In the genomic region with DNA sequence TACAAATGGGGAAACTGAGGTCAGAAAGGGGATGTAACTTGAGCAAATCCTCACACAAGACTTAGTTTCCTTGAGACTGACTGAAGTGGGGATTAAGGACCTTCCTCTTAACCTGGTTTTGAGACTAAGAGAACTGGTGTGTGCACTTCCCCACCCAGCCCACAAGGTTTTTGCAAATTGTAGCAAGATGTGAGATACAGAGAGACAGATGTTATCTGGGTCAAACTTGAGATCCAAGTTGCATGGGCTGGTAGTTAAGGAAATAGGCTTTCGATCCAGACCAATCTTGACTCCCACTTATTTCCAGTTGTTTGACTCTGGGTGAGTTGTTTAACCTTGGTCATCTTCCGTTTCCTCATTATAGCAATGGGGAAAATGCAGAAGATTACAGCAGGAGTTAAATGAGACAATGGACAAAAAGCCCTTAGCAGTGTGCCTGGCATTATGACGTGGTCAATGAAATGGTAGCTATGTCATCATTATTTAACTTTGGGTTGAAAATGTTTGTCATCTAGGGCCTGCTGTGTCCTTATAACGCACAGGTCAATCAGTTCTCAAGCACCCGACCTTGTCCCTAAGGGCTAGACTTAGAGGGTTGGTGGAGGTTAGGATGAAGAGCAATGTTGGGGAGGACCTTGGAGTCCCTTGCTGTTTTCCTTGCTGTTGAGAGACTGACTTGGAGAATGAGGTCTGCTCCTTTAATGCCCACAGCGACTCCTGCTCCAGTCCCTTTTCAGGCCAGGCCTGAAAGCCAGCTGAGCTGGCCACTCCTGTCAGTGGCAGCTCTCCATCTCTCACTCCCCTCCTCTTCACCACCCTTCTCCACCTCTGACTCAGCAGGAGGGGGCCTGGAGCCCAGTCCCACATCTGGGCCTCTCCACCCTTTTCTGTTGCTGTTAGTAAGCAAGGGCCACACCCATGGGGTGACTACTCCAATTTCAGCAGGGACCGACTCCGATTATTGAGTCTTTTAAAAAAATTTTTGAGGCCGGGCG, we compare ENCODE assay signal across 9 cellular contexts.
DNase-seq lines count a peak whose midpoint lies in the region; ATAC-seq and TF ChIP-seq lines count a peak whose summit lies in the region.
"Had no signal": no experiment of that assay in that cellular context is flagged by ENCODE, and none has a peak within 500 bp of the region (broad histone marks: within the 10 kb centered on the region; RNA-seq: fewer than 3 reads in every experiment).

No MANE protein-coding gene starts in this region.

- ATAC-seq in memory B cell (ENCODE audit: low read depth): no peak
- ATAC-seq in HG03196 (IDR thresholded peaks at IDR 0.05; ENCODE audit: unreplicated experiment): no peak
- no peak for ATAC-seq in GM18502 (IDR thresholded peaks at IDR 0.05; ENCODE audit: poor library complexity, unreplicated experiment)
- no peak for ATAC-seq in GM19035 (IDR thresholded peaks at IDR 0.05; ENCODE audit: unreplicated experiment)

- no peaks in the 10 kb centered on the region for H3K27me3 ChIP-seq in HUES6 (ENCODE audit: control insufficient read depth, insufficient read depth, low read length)

- TF ChIP-seq CTCF in cardiac fibroblast (IDR thresholded peaks at IDR 0.05; ENCODE audit: low read depth, low read length): no peak

- H3K4me3 ChIP-seq in HUES6 (ENCODE audit: low read depth, low read length) (0 out of 2 replicates have a peak overlapping the region, but pooled peaks have one; percentile 1), cardiac fibroblast (replicated peaks in 1 of 2; ENCODE audit: low read depth in 2 of 2, low read length in 2 of 2) (peak overlapping the region; percentile 73 to 74)

- no peaks in the 10 kb centered on the region for H3K36me3 Mint-ChIP-seq in memory B cell

- DNase-seq in AG08396 (ENCODE audit: low spot score) (peak; percentile 70), cardiac fibroblast (ENCODE audit: low read depth in 2 of 2) (peak; percentile 61 to 80), memory B cell (ENCODE audit: low spot score in 2 of 2) (no peak)
- no peak for DNase-seq in stimulated activated CD4-positive, alpha-beta T cell treated with anti-CD3 and anti-CD28 coated beads, Interleukin-4, amount 100 ng/mL, for 24 hours
- DNase-seq: NCI-H1436 had no signal

- no peak overlapping the region for H3K9ac ChIP-seq in HUES6 (ENCODE audit: low read length)

- H3K27ac Mint-ChIP-seq in memory B cell: no peak overlapping the region

- H3K4me3 Mint-ChIP-seq in memory B cell: peak overlapping the region; percentile 92

- no peak overlapping the region for H3K27ac ChIP-seq in HUES6 (ENCODE audit: low read depth, low read length)

- H3K36me3 ChIP-seq in HUES6 (ENCODE audit: control insufficient read depth, insufficient read depth, low read length): peaks cover 31% of the 10 kb centered on the region

- peaks cover 7% of the 10 kb centered on the region for H3K4me1 Mint-ChIP-seq in memory B cell

- no peaks in the 10 kb centered on the region for H3K27me3 Mint-ChIP-seq in memory B cell

- no peaks in the 10 kb centered on the region for H3K9me3 ChIP-seq in HUES6 (ENCODE audit: control insufficient read depth, insufficient read depth, low read depth, low read length)

- peaks cover 22% of the 10 kb centered on the region for H3K4me1 ChIP-seq in HUES6 (ENCODE audit: control insufficient read depth, insufficient read depth, low read length)

- no peaks in the 10 kb centered on the region for H3K9me3 Mint-ChIP-seq in memory B cell

Comparison
In these comparisons a context has a peak if more than half of its experiments do, and no peak if none do; other contexts are left out.
1. DNase-seq: peak in AG08396 (single experiment) and cardiac fibroblast (2 of 2); none in memory B cell (0 of 2) and stimulated activated CD4-positive, alpha-beta T cell treated with anti-CD3 and anti-CD28 coated beads, Interleukin-4, amount 100 ng/mL, for 24 hours (single experiment).